Comparison of ENCODE assay signal across 8 cellular contexts in the genomic region with DNA sequence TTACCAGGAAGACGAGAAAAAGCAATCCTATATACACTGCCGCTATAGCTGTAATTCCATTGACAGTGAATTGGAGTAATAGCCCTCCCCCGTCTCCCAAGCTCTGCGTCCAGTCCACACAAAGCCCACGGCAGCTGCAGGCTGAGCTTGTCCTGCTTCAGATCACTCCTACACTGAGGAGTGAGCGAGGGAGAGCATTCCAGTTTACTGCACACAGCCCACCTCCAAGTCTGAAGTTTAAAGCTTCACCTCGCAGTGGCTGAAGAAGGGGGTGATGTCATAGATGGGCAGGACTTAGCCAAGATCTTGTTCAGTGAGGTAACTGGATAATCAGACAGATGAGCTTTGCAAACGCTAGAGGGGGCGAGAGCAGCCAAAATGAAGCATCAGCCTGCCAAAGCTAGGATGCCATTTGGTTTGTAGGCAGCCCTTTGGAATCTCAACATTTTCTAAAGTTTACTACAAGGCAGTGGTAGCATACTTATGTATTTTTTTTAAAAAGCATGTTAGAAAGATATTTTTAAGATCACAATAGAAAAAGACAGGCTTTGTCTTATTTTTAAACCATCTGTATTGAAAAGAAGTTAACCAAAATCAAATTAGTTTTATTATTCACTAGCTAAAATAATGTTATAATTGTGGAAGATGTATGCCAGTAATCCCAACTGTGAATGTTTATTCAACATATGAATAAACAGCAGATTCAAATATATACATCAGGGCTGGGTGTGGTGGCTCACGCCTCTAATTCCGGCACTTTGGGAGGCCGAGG. TPM values are rescaled to one million over a fixed set of nuclear protein-coding genes. Genes with fewer than 3 reads are reported as not detected.
A peak's percentile ranks its signal among the peaks of the same experiment; 100 is the strongest.
DNase-seq lines count a peak whose midpoint lies in the region; ATAC-seq and TF ChIP-seq lines count a peak whose summit lies in the region.

FLRT3 (minus strand) TSS at position 213 of the 772 bp plus-strand sequence. CDS start 10,106 bp downstream, outside the sequence.

- H3K4me1 Mint-ChIP-seq in nephron = peaks cover 24% of the 10 kb centered on the region
- no peaks in the 10 kb centered on the region for H3K4me1 Mint-ChIP-seq in activated T-helper 2 cell treated with anti-CD3 and anti-CD28 coated beads, Interferon-gamma antibody, Interleukin-2, Interleukin-4, amounts not matched to agents 10 μg/mL and 5 μg/mL and 100 μg/mL, durations not matched to agents 14 hours and 24 hours and 36 hours (ENCODE audit: low read depth)

- peak within 1 kb of the TSS; percentile 85 for H3K27ac ChIP-seq in foreskin keratinocyte

- intact Hi-C loops in activated T-helper 2 cell treated with anti-CD3 and anti-CD28 coated beads, Interferon-gamma antibody, Interleukin-2, Interleukin-4, amounts not matched to agents 10 μg/mL and 5 μg/mL and 100 μg/mL, durations not matched to agents 14 hours and 24 hours and 36 hours (cut with micrococcal nuclease) = no loop called here

- H3K4me1 ChIP-seq in BE2C (peaks cover 4% of the 10 kb centered on the region), foreskin keratinocyte (peaks cover under 1% of the 10 kb centered on the region)

- H3K27me3 ChIP-seq in BE2C = no peaks in the 10 kb centered on the region
- H3K27me3 ChIP-seq in foreskin keratinocyte = no peaks in the 10 kb centered on the region

- no peaks in the 10 kb centered on the region for H3K27me3 Mint-ChIP-seq in nephron (ENCODE audit: low read depth)
- no peaks in the 10 kb centered on the region for H3K27me3 Mint-ChIP-seq in activated T-helper 2 cell treated with anti-CD3 and anti-CD28 coated beads, Interferon-gamma antibody, Interleukin-2, Interleukin-4, amounts not matched to agents 10 μg/mL and 5 μg/mL and 100 μg/mL, durations not matched to agents 14 hours and 24 hours and 36 hours (ENCODE audit: low read depth)

- H3K4me3 ChIP-seq in BE2C (ENCODE audit: low read depth, low read length) = peak within 1 kb of the TSS; percentile 70

- no peaks in the 10 kb centered on the region for H3K9me3 Mint-ChIP-seq in nephron
- peaks cover 4% of the 10 kb centered on the region for H3K9me3 Mint-ChIP-seq in activated T-helper 2 cell treated with anti-CD3 and anti-CD28 coated beads, Interferon-gamma antibody, Interleukin-2, Interleukin-4, amounts not matched to agents 10 μg/mL and 5 μg/mL and 100 μg/mL, durations not matched to agents 14 hours and 24 hours and 36 hours

- H3K27ac Mint-ChIP-seq in nephron = peak within 1 kb of the TSS; percentile 93 to 96 (median 95)
- H3K27ac Mint-ChIP-seq in activated T-helper 2 cell treated with anti-CD3 and anti-CD28 coated beads, Interferon-gamma antibody, Interleukin-2, Interleukin-4, amounts not matched to agents 10 μg/mL and 5 μg/mL and 100 μg/mL, durations not matched to agents 14 hours and 24 hours and 36 hours = no peak within 1 kb of the TSS

- TF ChIP-seq CTCF in BE2C (IDR thresholded peaks at IDR 0.05; ENCODE audit: low read depth, low read length) (peak; percentile 91), foreskin keratinocyte (conservative IDR thresholded peaks at IDR 0.05) (peak; percentile 99), nephron (IDR thresholded peaks at IDR 0.05; ENCODE audit: unreplicated experiment in 3 of 3) (peak; percentile 80 to 88 (median 81))

- H3K36me3 Mint-ChIP-seq in nephron (ENCODE audit: low read depth) = peaks cover 7% of the 10 kb centered on the region
- H3K36me3 Mint-ChIP-seq in activated T-helper 2 cell treated with anti-CD3 and anti-CD28 coated beads, Interferon-gamma antibody, Interleukin-2, Interleukin-4, amounts not matched to agents 10 μg/mL and 5 μg/mL and 100 μg/mL, durations not matched to agents 14 hours and 24 hours and 36 hours (ENCODE audit: low read depth) = no peaks in the 10 kb centered on the region

- H3K9me3 ChIP-seq in BE2C = no peaks in the 10 kb centered on the region

- peak within 1 kb of the TSS; percentile 88 to 95 (median 90) for H3K4me3 Mint-ChIP-seq in nephron
- no peak within 1 kb of the TSS for H3K4me3 Mint-ChIP-seq in activated T-helper 2 cell treated with anti-CD3 and anti-CD28 coated beads, Interferon-gamma antibody, Interleukin-2, Interleukin-4, amounts not matched to agents 10 μg/mL and 5 μg/mL and 100 μg/mL, durations not matched to agents 14 hours and 24 hours and 36 hours (ENCODE audit: low read depth)

- H3K36me3 ChIP-seq in BE2C = no peaks in the 10 kb centered on the region

- ATAC-seq in GM18907 (IDR thresholded peaks at IDR 0.05; ENCODE audit: unreplicated experiment) (peak; percentile 96), HG03095 (IDR thresholded peaks at IDR 0.05; ENCODE audit: unreplicated experiment) (peak; percentile 95), foreskin keratinocyte (peak; percentile 98)

- DNase-seq in BE2C (peak; percentile 88), NCI-H2081 (lab: John Stamatoyannopoulos, UW) (peak; percentile 81 to 88), UCSD-AML1 (lab: John Stamatoyannopoulos, UW; ENCODE audit: unreplicated experiment) (peak; percentile 24), foreskin keratinocyte (peak; percentile 96 to 98)
- no peak for DNase-seq in activated T-helper 2 cell treated with anti-CD3 and anti-CD28 coated beads, Interferon-gamma antibody, Interleukin-2, Interleukin-4, amounts not matched to agents 10 μg/mL and 5 μg/mL and 100 μg/mL, durations not matched to agents 14 hours and 24 hours and 36 hours (ENCODE audit: low spot score)

RNA-seq across cellular contexts. Expression of gene FLRT3, which starts in this region (rescaled TPM):
- polyA plus RNA-seq in BE2C (2012; ENCODE audit: insufficient read depth, insufficient read length, low read depth) = 6.5 TPM
- 53.6 and 61.2 TPM in 2 replicates for total RNA-seq in foreskin keratinocyte
- polyA plus RNA-seq in foreskin keratinocyte = 12.9 and 14.2 TPM in 2 replicates
- not detected in 2 replicates for total RNA-seq in activated T-helper 2 cell treated with anti-CD3 and anti-CD28 coated beads, Interferon-gamma antibody, Interleukin-2, Interleukin-4, amounts not matched to agents 10 μg/mL and 5 μg/mL and 100 μg/mL, durations not matched to agents 14 hours and 24 hours and 36 hours

Comparison
In these comparisons a context has a peak if more than half of its experiments do, and no peak if none do; other contexts are left out.
1. RNA of gene FLRT3 (total RNA-seq): 53.6 to 61.2 TPM in foreskin keratinocyte; not detected in activated T-helper 2 cell treated with anti-CD3 and anti-CD28 coated beads, Interferon-gamma antibody, Interleukin-2, Interleukin-4, amounts not matched to agents 10 μg/mL and 5 μg/mL and 100 μg/mL, durations not matched to agents 14 hours and 24 hours and 36 hours; every median in the first group is over 10 times any median in the second.
2. Peak in every context shown above with its lines, with median percentiles within 50 percentile points of each other: CTCF ChIP-seq and ATAC-seq.